In genomic region chr2:10033251-10034006, GRCh38 we compare ENCODE assay signal across 20 cellular contexts. TPM values are rescaled to one million over a fixed set of nuclear protein-coding genes. Genes with fewer than 3 reads are reported as not detected.
"Had no signal": no experiment of that assay in that cellular context is flagged by ENCODE, and none has a peak within 500 bp of the region (broad histone marks: within the 10 kb centered on the region; RNA-seq: fewer than 3 reads in every experiment).

No MANE protein-coding gene starts in this region.

- DNase-seq: activated B cell treated with CpG ODN at 0.5 μM for 24 hours; activated CD4-positive, alpha-beta memory T cell treated with anti-CD3 and anti-CD28 coated beads, Interleukin-2, amount 10 ng/mL, durations not matched to agents 7 days and 5 days; activated CD4-positive, alpha-beta T cell treated with anti-CD3 and anti-CD28 coated beads for 48 hours; activated naive CD4-positive, alpha-beta T cell treated with Interleukin-2 at 50 U/mL for 16 hours; activated naive CD8-positive, alpha-beta T cell treated with anti-CD3 and anti-CD28 coated beads, Interleukin-2, amount 10 ng/mL, durations not matched to agents 7 days and 5 days; activated T-cell treated with anti-CD3 and anti-CD28 coated beads, Interleukin-2, amount 50 U/mL, for 24 hours; amygdala; body of pancreas; caudate nucleus; gastrocnemius medialis; head of caudate nucleus; mesendoderm; naive thymus-derived CD4-positive, alpha-beta T cell; stimulated activated naive B cell treated with anti-CD40 and anti-IgM and Interleukin-4, amounts not matched to agents 10 μg/mL and 1 μg/mL and 100 μg/mL, for 72 hours; T-helper 2 cell; upper lobe of left lung had no signal

- H3K36me3 ChIP-seq: gastrocnemius medialis, neutrophil, thoracic aorta, upper lobe of left lung had no signal

- H3K4me3 ChIP-seq: body of pancreas, gastrocnemius medialis, thoracic aorta, upper lobe of left lung had no signal

- ATAC-seq: body of pancreas; esophagus mucosa; gastrocnemius medialis; naive thymus-derived CD4-positive, alpha-beta T cell; stimulated activated naive B cell treated with anti-CD40 and anti-IgM and Interleukin-4, amounts not matched to agents 10 μg/mL and 1 μg/mL and 100 μg/mL, for 72 hours had no signal

- H3K9me3 ChIP-seq: body of pancreas, gastrocnemius medialis, neutrophil, thoracic aorta, upper lobe of left lung had no signal

- H3K27me3 ChIP-seq: body of pancreas, gastrocnemius medialis, upper lobe of left lung had no signal

- H3K27ac ChIP-seq: body of pancreas, gastrocnemius medialis, neutrophil, parathyroid adenoma, thoracic aorta had no signal

RNA-seq across cellular contexts. Expression of gene CYS1, which starts 46.8 kb away (rescaled TPM):
- polyA plus RNA-seq: naive thymus-derived CD4-positive, alpha-beta T cell had no signal
